ENCODE assay signal across 27 cellular contexts in genomic region chr9:73056245-73056644, GRCh38.
"Had no signal": no experiment of that assay in that cellular context is flagged by ENCODE, and none has a peak within 500 bp of the region (broad histone marks: within the 10 kb centered on the region; RNA-seq: fewer than 3 reads in every experiment).

No MANE protein-coding gene starts in this region.

- H3K27me3 ChIP-seq: pancreas, stomach, testis, thyroid gland, transverse colon, upper lobe of left lung, vagina had no signal

- H3K27ac ChIP-seq: lower lobe of right lung, pancreas, prostate gland, skin epidermis, stomach, testis, thyroid gland, transverse colon, upper lobe of left lung, vagina had no signal

- H3K27me3 Mint-ChIP-seq: stimulated activated naive B cell treated with anti-CD40 and anti-IgM and Interleukin-4, amounts not matched to agents 10 μg/mL and 1 μg/mL and 100 μg/mL, for 72 hours had no signal

- H3K9me3 Mint-ChIP-seq: natural killer cell; stimulated activated naive B cell treated with anti-CD40 and anti-IgM and Interleukin-4, amounts not matched to agents 10 μg/mL and 1 μg/mL and 100 μg/mL, for 72 hours had no signal

- DNase-seq: kidney glomerular epithelial cell; left cardiac atrium; left ventricle myocardium superior; lower lobe of right lung; mammary epithelial cell; mesenchymal stem cell; natural killer cell; pancreas; posterior cingulate gyrus; retina; right cardiac atrium; stimulated activated CD4-positive, alpha-beta T cell treated with anti-CD3 and anti-CD28 coated beads, Interleukin-12 subunit alpha, Interleukin-12 subunit beta, amount 100 ng/mL, for 4 hours; stimulated activated CD4-positive, alpha-beta T cell treated with anti-CD3 and anti-CD28 coated beads, Interleukin-15, amount 100 ng/mL, for 24 hours; stimulated activated CD4-positive, alpha-beta T cell treated with anti-CD3 and anti-CD28 coated beads, Interleukin-2, amount 100 ng/mL, for 24 hours; stimulated activated CD4-positive, alpha-beta T cell treated with anti-CD3 and anti-CD28 coated beads, Interleukin-4, amount 100 ng/mL, for 1 hour; stimulated activated naive B cell treated with anti-CD40 and anti-IgM and Interleukin-4, amounts not matched to agents 10 μg/mL and 1 μg/mL and 100 μg/mL, for 72 hours; stimulated activated naive CD8-positive, alpha-beta T cell treated with anti-CD3 and anti-CD28 coated beads, Interleukin-15, Interleukin-2, amounts not matched to agents 100 U/mL and 50 U/mL, for 24 hours; stomach; testis; thyroid gland; transverse colon; upper lobe of left lung had no signal

- H3K9me3 ChIP-seq: lower lobe of right lung, pancreas, prostate gland, stomach, testis, thyroid gland, transverse colon, upper lobe of left lung, vagina had no signal

- ATAC-seq: left lobe of liver; left ventricle myocardium superior; lower lobe of right lung; natural killer cell; pancreas; right cardiac atrium; sciatic nerve; stimulated activated naive B cell treated with anti-CD40 and anti-IgM and Interleukin-4, amounts not matched to agents 10 μg/mL and 1 μg/mL and 100 μg/mL, for 72 hours; stimulated activated naive CD8-positive, alpha-beta T cell treated with anti-CD3 and anti-CD28 coated beads, Interleukin-15, Interleukin-2, amounts not matched to agents 100 U/mL and 50 U/mL, for 24 hours had no signal

- H3K27ac Mint-ChIP-seq: natural killer cell; stimulated activated naive B cell treated with anti-CD40 and anti-IgM and Interleukin-4, amounts not matched to agents 10 μg/mL and 1 μg/mL and 100 μg/mL, for 72 hours had no signal

- H3K36me3 ChIP-seq: lower lobe of right lung, pancreas, prostate gland, stomach, thyroid gland, transverse colon, upper lobe of left lung, vagina had no signal

- H3K4me1 ChIP-seq: lower lobe of right lung, pancreas, prostate gland, stomach, testis, upper lobe of left lung, vagina had no signal

- H3K4me3 Mint-ChIP-seq: natural killer cell; stimulated activated naive B cell treated with anti-CD40 and anti-IgM and Interleukin-4, amounts not matched to agents 10 μg/mL and 1 μg/mL and 100 μg/mL, for 72 hours had no signal

- H3K4me3 ChIP-seq: lower lobe of right lung, pancreas, prostate gland, skin epidermis, stomach, testis, thyroid gland, transverse colon, upper lobe of left lung, vagina had no signal

- H3K36me3 Mint-ChIP-seq: natural killer cell; stimulated activated naive B cell treated with anti-CD40 and anti-IgM and Interleukin-4, amounts not matched to agents 10 μg/mL and 1 μg/mL and 100 μg/mL, for 72 hours had no signal
